Comparison of ENCODE assay signal across 8 cellular contexts in the genomic region with DNA sequence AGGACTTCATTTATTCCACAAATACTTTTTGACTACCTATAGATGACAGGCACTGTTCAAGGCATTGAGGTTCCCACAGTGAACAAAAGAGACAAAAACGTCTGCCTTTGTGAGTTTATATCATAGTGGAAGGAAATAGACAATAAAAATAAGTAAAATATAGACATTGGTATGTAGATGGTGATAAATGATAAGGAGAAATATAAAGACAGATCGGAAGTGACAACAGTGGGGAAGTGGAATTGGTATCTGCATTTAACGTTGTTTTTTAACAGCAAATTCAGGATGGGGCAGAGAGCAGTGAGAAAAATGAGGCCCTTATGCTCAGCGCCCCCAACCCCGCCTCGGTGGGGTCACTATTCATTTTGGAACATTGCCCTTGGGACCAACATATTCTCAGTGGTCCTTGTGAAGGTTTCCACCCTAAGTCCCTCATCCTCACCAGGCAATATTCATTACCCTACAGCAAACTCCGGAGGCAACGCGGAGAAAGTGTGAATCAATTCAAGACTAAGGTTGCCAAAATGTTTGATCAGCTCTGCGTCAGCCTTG. TPM values are rescaled to one million over a fixed set of nuclear protein-coding genes. Genes with fewer than 3 reads are reported as not detected.
DNase-seq lines count a peak whose midpoint lies in the region; ATAC-seq, FAIRE-seq and TF ChIP-seq lines count a peak whose summit lies in the region.

No MANE protein-coding gene starts in this region.

- no peak for DNase-seq in BE2C
- DNase-seq in K562 (ENCODE audit: extremely low read depth in 1 of 4, low spot score in 3 of 4) = no peak
- no peak for DNase-seq in mucosa of descending colon
- no peak for DNase-seq in AG08395 (ENCODE audit: low spot score)
- DNase-seq in GM20000 (ENCODE audit: low spot score) = no peak
- no peak for DNase-seq in dermis blood vessel endothelial cell

- H3K4me3 ChIP-seq in BE2C (ENCODE audit: low read depth, low read length) (peak overlapping the region; percentile 99), K562 (peak overlapping the region; percentile 84), mucosa of descending colon (peak overlapping the region; percentile 85)

- H3K9me3 ChIP-seq in BE2C (no peaks in the 10 kb centered on the region), K562 (replicated peaks; ENCODE audit: control insufficient read depth, insufficient read depth, low read depth, low read length) (no peaks in the 10 kb centered on the region), mucosa of descending colon (no peaks in the 10 kb centered on the region)

- TF ChIP-seq POLR2A in K562 (conservative IDR thresholded peaks at IDR 0.05) = no peak

- peak overlapping the region; percentile 55 for H3K27ac ChIP-seq in K562 (ENCODE audit: extremely low read depth, low read depth, low read length)

- TSS peak; percentile 94 for BruUV-seq in K562 (replicated peaks; lab: Mats Ljungman, UMichigan)

- TF ChIP-seq CTCF in BE2C (IDR thresholded peaks at IDR 0.05; ENCODE audit: low read depth, low read length) (no peak), K562 (IDR thresholded peaks at IDR 0.05 in 2 of 3, conservative IDR thresholded peaks at IDR 0.05 in 1 of 3; ENCODE audit: insufficient read depth in 2 of 3, low read depth in 1 of 3, low read length in 3 of 3) (no peak), mucosa of descending colon (IDR thresholded peaks at IDR 0.05) (no peak), GM20000 (IDR thresholded peaks at IDR 0.05; ENCODE audit: extremely low read depth, missing control alignments) (no peak)

- ATAC-seq in HG02642 (IDR thresholded peaks at IDR 0.05; ENCODE audit: poor library complexity, unreplicated experiment) (peak; percentile 7), K562 (no peak), mucosa of descending colon (no peak), HG02759 (IDR thresholded peaks at IDR 0.05; ENCODE audit: unreplicated experiment) (no peak)

- TF ChIP-seq EP300 in K562 (IDR thresholded peaks at IDR 0.05; ENCODE audit: low read length) = no peak

- peak overlapping the region; percentile 93 for H2AFZ ChIP-seq in K562 (ENCODE audit: low read depth, low read length)

- H3K79me2 ChIP-seq in K562 (ENCODE audit: control insufficient read depth, insufficient read depth, low read length) = peaks cover 33% of the 10 kb centered on the region

- 2% methylated on average over 10 of the region's 10 CpGs for WGBS in K562 (ENCODE audit: insufficient coverage, low coverage, missing lambda C conversion rate)

- intact Hi-C loops in K562 (cut with micrococcal nuclease) (loop anchor here (2.0 to 5.0 kb wide), 5 partner anchors 50 to 290 kb away; no protein-coding TSS in a partner anchor), mucosa of descending colon (cut with DNase I, micrococcal nuclease) (loop anchor here (5.0 to 10.0 kb wide), 2 partner anchors 242 to 245 kb away; no protein-coding TSS in a partner anchor)

- no peak for FAIRE-seq in K562 (lab: Jason Lieb, UNC)

- H3K4me1 ChIP-seq in BE2C (peaks cover 9% of the 10 kb centered on the region), K562 (replicated peaks in 1 of 2; ENCODE audit: control insufficient read depth in 2 of 2, insufficient read depth in 2 of 2, low read length in 2 of 2) (peaks cover 5 to 9% of the 10 kb centered on the region in 2 experiments; a peak in 4 of 5 replicates), mucosa of descending colon (ENCODE audit: low read depth) (peaks cover 25% of the 10 kb centered on the region)

- in situ Hi-C loops in K562 (cut with MboI) = loop anchor here (10.0 kb wide), 1 partner anchor 522 kb away; no protein-coding TSS in a partner anchor

- POLR2A ChIA-PET in K562 (lab: Yijun Ruan, JAX) = interaction anchor here (0.6 to 2.4 kb wide), 15 partner anchors 11 to 659 kb away, joined by 3 to 7 read pairs (median 4); partner anchors contain the start of gene MICAL3

- no peaks in the 10 kb centered on the region; the same call in 1 of the 2 replicates for H4K20me1 ChIP-seq in K562 (replicated peaks; ENCODE audit: control insufficient read depth, insufficient read depth, low read length)

- H3K27me3 ChIP-seq in BE2C = no peaks in the 10 kb centered on the region
- no peaks in the 10 kb centered on the region; a peak in 1 of 5 replicates for H3K27me3 ChIP-seq in K562 (ENCODE audit: control insufficient read depth in 2 of 2, insufficient read depth in 2 of 2, low read length in 2 of 2)

- peak overlapping the region; percentile 97 for H3K4me2 ChIP-seq in K562 (ENCODE audit: insufficient read depth, low read length)

- peaks cover 27% of the 10 kb centered on the region for H3K36me3 ChIP-seq in BE2C
- H3K36me3 ChIP-seq in K562 (ENCODE audit: control insufficient read depth, insufficient read depth, low read length) = peaks cover 28% of the 10 kb centered on the region
- H3K36me3 ChIP-seq in mucosa of descending colon (ENCODE audit: low read depth) = no peaks in the 10 kb centered on the region

- peak overlapping the region; percentile 88 to 89 for H3K9ac ChIP-seq in K562 (ENCODE audit: insufficient read depth in 1 of 2, low read depth in 2 of 2, low read length in 2 of 2)

- TF ChIP-seq RAD21 in K562 (CRISPR knock-in tag; conservative IDR thresholded peaks at IDR 0.05 in 1 of 2, IDR thresholded peaks at IDR 0.05 in 1 of 2) = no peak

- CTCF ChIA-PET in K562 (lab: Yijun Ruan, JAX; ENCODE audit: low intra/inter-chr PET ratio) = interaction anchor here (2.4 to 4.6 kb wide), 3 partner anchors 77 to 246 kb away, joined by 9 to 82 read pairs (median 19); no protein-coding TSS in a partner anchor

- no peaks in the 10 kb centered on the region for H3K9me1 ChIP-seq in K562 (ENCODE audit: control insufficient read depth, insufficient read depth, low read length)

RNA-seq across cellular contexts. Expression of gene PEX26, which starts 0.6 kb away (rescaled TPM):
- polyA plus RNA-seq in BE2C (2012; ENCODE audit: insufficient read depth, insufficient read length, low read depth) = 15.3 TPM
- 19.0 and 32.2 TPM in 2 replicates for total RNA-seq in K562 (2011; cell fraction: chromatin; rRNA removed; ENCODE audit: low replicate concordance)
- total RNA-seq in K562 (2011; cell fraction: nucleolus; rRNA removed) = 21.4 and 24.3 TPM in 2 replicates
- total RNA-seq in K562 (2011; cell fraction: nucleoplasm; rRNA removed) = 22.4 and 37.3 TPM in 2 replicates
- total RNA-seq in K562 (2014; rRNA removed) (17.4 and 23.3 TPM in 2 replicates), K562 (2014; rRNA removed; fragmentation: Illumina TruSeq; extraction: Trizol) (14.4 and 15.6 TPM in 2 replicates), K562 (2015; rRNA removed; fragmentation: Illumina TruSeq; extraction: Trizol) (12.6 and 13.3 TPM in 2 replicates), K562 (2021) (35.8 and 39.6 TPM in 2 replicates), mucosa of descending colon (100 to 1,000 TPM; 113 to 241 (median 123) TPM), dermis blood vessel endothelial cell (24.8 and 37.6 TPM in 2 replicates)
- polyA plus RNA-seq in K562 (2011; rRNA removed) (19.0 and 21.9 TPM in 2 replicates), K562 (2014; fragmentation: Illumina TruSeq; extraction: Trizol) (20.5 and 21.0 TPM in 2 replicates), K562 (2014; fragmentation: Nextera tagmentation; extraction: Ambion mirVana) (under 1 TPM; 0.35 to 0.72 TPM), K562 (2014; rRNA removed) (19.5 and 23.1 TPM in 2 replicates)
- polyA plus RNA-seq in K562 (2011; cell fraction: cytosol; rRNA removed) = 21.6 and 31.5 TPM in 2 replicates
- 17.8 and 23.4 TPM in 2 replicates for polyA plus RNA-seq in K562 (2011; cell fraction: nucleus; rRNA removed)
- polyA plus RNA-seq in K562 (2012) = 18.4 and 21.4 TPM in 2 replicates
- polyA minus RNA-seq in K562 (2011; rRNA and poly(A)+ RNA removed) = 14.3 and 21.6 TPM in 2 replicates
- 12.3 and 19.2 TPM in 2 replicates for polyA minus RNA-seq in K562 (2011; cell fraction: cytosol; rRNA and poly(A)+ RNA removed)
- polyA minus RNA-seq in K562 (2011; cell fraction: nucleus; rRNA and poly(A)+ RNA removed) = 8.6 and 12.6 TPM in 2 replicates

RNA-seq across cellular contexts. Expression of gene TUBA8, which starts 33.4 kb away (rescaled TPM):
- polyA plus RNA-seq in BE2C (2012; ENCODE audit: insufficient read depth, insufficient read length, low read depth) = 1.9 TPM
- total RNA-seq in K562 (2011; cell fraction: chromatin; rRNA removed; ENCODE audit: low replicate concordance) = 1.1 and 2.5 TPM in 2 replicates
- 0.79 and 1.7 TPM in 2 replicates for total RNA-seq in K562 (2011; cell fraction: nucleolus; rRNA removed)
- total RNA-seq in K562 (2011; cell fraction: nucleoplasm; rRNA removed) = 1.1 and 1.3 TPM in 2 replicates
- total RNA-seq in K562 (2014; rRNA removed) = 0.73 and 0.78 TPM in 2 replicates
- 0.48 and 0.65 TPM in 2 replicates for total RNA-seq in K562 (2014; rRNA removed; fragmentation: Illumina TruSeq; extraction: Trizol)
- 0.53 and 0.76 TPM in 2 replicates for total RNA-seq in K562 (2015; rRNA removed; fragmentation: Illumina TruSeq; extraction: Trizol)
- 1.0 and 1.4 TPM in 2 replicates for total RNA-seq in K562 (2021)
- 0.65 and 1.2 TPM in 2 replicates for polyA plus RNA-seq in K562 (2011; rRNA removed)
- polyA plus RNA-seq in K562 (2011; cell fraction: cytosol; rRNA removed) = 1.0 and 2.3 TPM in 2 replicates
- polyA plus RNA-seq in K562 (2011; cell fraction: nucleus; rRNA removed) = 2.6 and 3.3 TPM in 2 replicates
- polyA plus RNA-seq in K562 (2012) = 0.13 and 0.28 TPM in 2 replicates
- 0.86 and 1.1 TPM in 2 replicates for polyA plus RNA-seq in K562 (2014; fragmentation: Illumina TruSeq; extraction: Trizol)
- under 1 TPM; 0.07 to 0.28 TPM for polyA plus RNA-seq in K562 (2014; fragmentation: Nextera tagmentation; extraction: Ambion mirVana)
- polyA plus RNA-seq in K562 (2014; rRNA removed) = 0.60 and 1.3 TPM in 2 replicates
- 0.51 and 0.56 TPM in 2 replicates for polyA minus RNA-seq in K562 (2011; rRNA and poly(A)+ RNA removed)
- 0.91 TPM in 1 of 2 replicates, not detected in the other for polyA minus RNA-seq in K562 (2011; cell fraction: cytosol; rRNA and poly(A)+ RNA removed)
- 0.11 and 0.40 TPM in 2 replicates for polyA minus RNA-seq in K562 (2011; cell fraction: nucleus; rRNA and poly(A)+ RNA removed)
- total RNA-seq in mucosa of descending colon = 1 to 10 TPM; 2.7 to 4.7 (median 3.3) TPM
- 1.0 and 1.3 TPM in 2 replicates for total RNA-seq in dermis blood vessel endothelial cell

RNA-seq across cellular contexts. Expression of gene MICAL3, which starts 52.8 kb away (rescaled TPM):
- 34.3 TPM for polyA plus RNA-seq in BE2C (2012; ENCODE audit: insufficient read depth, insufficient read length, low read depth)
- total RNA-seq in K562 (2011; cell fraction: chromatin; rRNA removed; ENCODE audit: low replicate concordance) = 186 and 197 TPM in 2 replicates
- total RNA-seq in K562 (2011; cell fraction: nucleolus; rRNA removed) = 71.9 and 74.6 TPM in 2 replicates
- 116 and 129 TPM in 2 replicates for total RNA-seq in K562 (2011; cell fraction: nucleoplasm; rRNA removed)
- total RNA-seq in K562 (2014; rRNA removed) = 9.5 and 14.0 TPM in 2 replicates
- 15.7 and 17.8 TPM in 2 replicates for total RNA-seq in K562 (2014; rRNA removed; fragmentation: Illumina TruSeq; extraction: Trizol)
- 9.3 and 10.3 TPM in 2 replicates for total RNA-seq in K562 (2015; rRNA removed; fragmentation: Illumina TruSeq; extraction: Trizol)
- 32.1 and 36.0 TPM in 2 replicates for total RNA-seq in K562 (2021)
- polyA plus RNA-seq in K562 (2011; rRNA removed) = 12.3 and 14.2 TPM in 2 replicates
- 5.0 and 6.0 TPM in 2 replicates for polyA plus RNA-seq in K562 (2011; cell fraction: cytosol; rRNA removed)
- 39.1 and 45.0 TPM in 2 replicates for polyA plus RNA-seq in K562 (2011; cell fraction: nucleus; rRNA removed)
- 16.9 and 18.8 TPM in 2 replicates for polyA plus RNA-seq in K562 (2012)
- 22.3 and 27.0 TPM in 2 replicates for polyA plus RNA-seq in K562 (2014; fragmentation: Illumina TruSeq; extraction: Trizol)
- polyA plus RNA-seq in K562 (2014; fragmentation: Nextera tagmentation; extraction: Ambion mirVana) = under 1 TPM; 0.53 to 0.56 TPM
- 13.9 and 15.2 TPM in 2 replicates for polyA plus RNA-seq in K562 (2014; rRNA removed)
- polyA minus RNA-seq in K562 (2011; rRNA and poly(A)+ RNA removed) = 30.0 and 32.4 TPM in 2 replicates
- polyA minus RNA-seq in K562 (2011; cell fraction: cytosol; rRNA and poly(A)+ RNA removed) = 14.7 and 15.1 TPM in 2 replicates
- 25.6 and 42.9 TPM in 2 replicates for polyA minus RNA-seq in K562 (2011; cell fraction: nucleus; rRNA and poly(A)+ RNA removed)
- 100 to 1,000 TPM in 2 of 3 donors, 10 to 100 TPM in 1; 75.8 to 135 (median 129) TPM for total RNA-seq in mucosa of descending colon
- total RNA-seq in dermis blood vessel endothelial cell = 40.2 and 43.4 TPM in 2 replicates
